Comparison of ENCODE assay signal across 16 cellular contexts in the genomic region with DNA sequence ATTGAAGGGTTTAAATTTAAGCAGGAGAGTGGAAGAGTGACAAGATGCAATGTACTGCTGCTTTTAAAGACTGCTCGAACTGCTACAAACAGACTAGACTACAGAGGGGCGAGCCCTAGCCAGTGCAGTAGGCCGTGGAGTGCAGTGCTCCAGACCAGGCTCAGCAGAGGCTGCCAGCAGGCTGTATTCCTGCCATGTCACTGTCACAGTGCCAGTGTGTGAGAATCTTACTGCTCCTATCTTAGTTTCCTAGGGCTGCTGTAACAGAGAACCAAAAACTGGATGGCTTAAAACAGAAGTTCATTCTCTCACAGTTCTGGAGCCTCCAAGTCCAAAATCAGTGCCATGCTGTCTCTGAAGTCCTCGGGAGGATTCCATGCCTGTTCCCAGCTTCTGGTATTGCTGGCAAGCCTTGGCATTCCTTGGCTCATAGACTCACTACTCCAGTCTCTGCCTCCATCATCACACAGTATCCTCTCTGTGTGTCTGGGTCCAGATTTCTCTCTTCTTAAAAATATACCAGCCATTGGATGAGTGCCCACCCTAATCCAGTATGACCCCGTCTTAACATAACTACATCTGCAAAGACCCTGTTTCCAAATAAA.
DNase-seq lines count a peak whose midpoint lies in the region; ATAC-seq and TF ChIP-seq lines count a peak whose summit lies in the region.
"Had no signal": no experiment of that assay in that cellular context is flagged by ENCODE, and none has a peak within 500 bp of the region (broad histone marks: within the 10 kb centered on the region; RNA-seq: fewer than 3 reads in every experiment).

No MANE protein-coding gene starts in this region.

- peaks cover 43% of the 10 kb centered on the region for H3K4me1 ChIP-seq in suprapubic skin
- H3K4me1 ChIP-seq: BLaER1 treated with 17β-estradiol and CSF1 and Interleukin-3, amounts not matched to agents 10 nM and 100 nM had no signal

- H3K27ac Mint-ChIP-seq in HFFc6, result peak overlapping the region; percentile 87
- H3K27ac Mint-ChIP-seq in endothelial cell (ENCODE audit: unreplicated experiment), result no peak overlapping the region
- H3K27ac Mint-ChIP-seq: activated T-cell treated with anti-CD3 and anti-CD28 coated beads, Interleukin-2, amount 50 U/mL, for 72 hours had no signal

- H3K4me3 Mint-ChIP-seq in HFFc6, result peak overlapping the region; percentile 69; the same call in 1 of the 2 replicates
- H3K4me3 Mint-ChIP-seq in endothelial cell (ENCODE audit: unreplicated experiment), result no peak overlapping the region
- H3K4me3 Mint-ChIP-seq: activated T-cell treated with anti-CD3 and anti-CD28 coated beads, Interleukin-2, amount 50 U/mL, for 72 hours; stimulated activated naive CD8-positive, alpha-beta T cell treated with anti-CD3 and anti-CD28 coated beads, Interleukin-15, amount 100 ng/mL, for 72 hours had no signal

- DNase-seq in HFFc6 (no peak), coronary artery (ENCODE audit: low spot score) (no peak), medulla oblongata (ENCODE audit: extremely low spot score) (peak; percentile 63), suprapubic skin (ENCODE audit: low spot score in 2 of 2) (no peak), RPMI8226 (no peak), endothelial cell (ENCODE audit: low spot score) (no peak)
- DNase-seq in activated naive CD4-positive, alpha-beta T cell (lab: John Stamatoyannopoulos, UW), result no peak
- DNase-seq: activated CD4-positive, alpha-beta T cell treated with anti-CD3 and anti-CD28 coated beads, Interleukin-2, amount 50 U/mL, for 1 hour; activated T-cell treated with anti-CD3 and anti-CD28 coated beads, Interleukin-2, amount 50 U/mL, for 72 hours; DND-41; Karpas-422; NCI-H1694; pancreas; stimulated activated naive CD8-positive, alpha-beta T cell treated with anti-CD3 and anti-CD28 coated beads, Interleukin-15, amount 100 ng/mL, for 72 hours had no signal

- no peak for TF ChIP-seq CTCF in HFFc6 (IDR thresholded peaks at IDR 0.05)
- TF ChIP-seq CTCF in coronary artery (IDR thresholded peaks at IDR 0.05), result no peak
- no peak for TF ChIP-seq CTCF in suprapubic skin (IDR thresholded peaks at IDR 0.05)
- no peak for TF ChIP-seq CTCF in endothelial cell (IDR thresholded peaks at IDR 0.05; ENCODE audit: unreplicated experiment)

- ATAC-seq in GM21723 (IDR thresholded peaks at IDR 0.05; ENCODE audit: unreplicated experiment), result no peak
- ATAC-seq: activated T-cell treated with anti-CD3 and anti-CD28 coated beads, Interleukin-2, amount 50 U/mL, for 72 hours; stimulated activated naive CD8-positive, alpha-beta T cell treated with anti-CD3 and anti-CD28 coated beads, Interleukin-15, amount 100 ng/mL, for 72 hours had no signal

- H3K27ac ChIP-seq in coronary artery (peak overlapping the region; percentile 69 to 84), suprapubic skin (peak overlapping the region; percentile 47)
- H3K27ac ChIP-seq: BLaER1 treated with 17β-estradiol and CSF1 and Interleukin-3, amounts not matched to agents 10 nM and 100 nM; pancreas had no signal

- H3K4me1 Mint-ChIP-seq in HFFc6 (ENCODE audit: low read depth) (peaks cover 79% of the 10 kb centered on the region), endothelial cell (ENCODE audit: unreplicated experiment) (peaks cover 12% of the 10 kb centered on the region)
- H3K4me1 Mint-ChIP-seq: stimulated activated naive CD8-positive, alpha-beta T cell treated with anti-CD3 and anti-CD28 coated beads, Interleukin-15, amount 100 ng/mL, for 72 hours had no signal

- peaks cover 3% of the 10 kb centered on the region for H3K27me3 Mint-ChIP-seq in HFFc6 (ENCODE audit: insufficient read depth)
- H3K27me3 Mint-ChIP-seq in endothelial cell (ENCODE audit: unreplicated experiment), result peaks cover 4% of the 10 kb centered on the region
- H3K27me3 Mint-ChIP-seq: stimulated activated naive CD8-positive, alpha-beta T cell treated with anti-CD3 and anti-CD28 coated beads, Interleukin-15, amount 100 ng/mL, for 72 hours had no signal

- no peak for TF ChIP-seq POLR2A in suprapubic skin (IDR thresholded peaks at IDR 0.05)

- H3K36me3 Mint-ChIP-seq in HFFc6 (ENCODE audit: low read depth) (peaks cover 24% of the 10 kb centered on the region), endothelial cell (ENCODE audit: low read depth, unreplicated experiment) (no peaks in the 10 kb centered on the region)

- 64% methylated on average over 5 of the region's 5 CpGs for WGBS in suprapubic skin

- no peak overlapping the region for H3K4me3 ChIP-seq in coronary artery
- H3K4me3 ChIP-seq in suprapubic skin, result no peak overlapping the region
- H3K4me3 ChIP-seq: BLaER1 treated with 17β-estradiol and CSF1 and Interleukin-3, amounts not matched to agents 10 nM and 100 nM; pancreas had no signal

- no peaks in the 10 kb centered on the region for H3K9me3 ChIP-seq in suprapubic skin
- H3K9me3 ChIP-seq: BLaER1 treated with 17β-estradiol and CSF1 and Interleukin-3, amounts not matched to agents 10 nM and 100 nM; pancreas had no signal

- H3K9me3 Mint-ChIP-seq in HFFc6 (no peaks in the 10 kb centered on the region), endothelial cell (ENCODE audit: unreplicated experiment) (no peaks in the 10 kb centered on the region)
- H3K9me3 Mint-ChIP-seq: activated T-cell treated with anti-CD3 and anti-CD28 coated beads, Interleukin-2, amount 50 U/mL, for 72 hours; stimulated activated naive CD8-positive, alpha-beta T cell treated with anti-CD3 and anti-CD28 coated beads, Interleukin-15, amount 100 ng/mL, for 72 hours had no signal

- no peaks in the 10 kb centered on the region for H3K36me3 ChIP-seq in suprapubic skin
- H3K36me3 ChIP-seq: pancreas had no signal

- H3K27me3 ChIP-seq in suprapubic skin, result no peaks in the 10 kb centered on the region
- H3K27me3 ChIP-seq: BLaER1 treated with 17β-estradiol and CSF1 and Interleukin-3, amounts not matched to agents 10 nM and 100 nM; pancreas had no signal

- TF ChIP-seq EP300 in suprapubic skin (IDR thresholded peaks at IDR 0.05), result no peak
